In the genomic region with DNA sequence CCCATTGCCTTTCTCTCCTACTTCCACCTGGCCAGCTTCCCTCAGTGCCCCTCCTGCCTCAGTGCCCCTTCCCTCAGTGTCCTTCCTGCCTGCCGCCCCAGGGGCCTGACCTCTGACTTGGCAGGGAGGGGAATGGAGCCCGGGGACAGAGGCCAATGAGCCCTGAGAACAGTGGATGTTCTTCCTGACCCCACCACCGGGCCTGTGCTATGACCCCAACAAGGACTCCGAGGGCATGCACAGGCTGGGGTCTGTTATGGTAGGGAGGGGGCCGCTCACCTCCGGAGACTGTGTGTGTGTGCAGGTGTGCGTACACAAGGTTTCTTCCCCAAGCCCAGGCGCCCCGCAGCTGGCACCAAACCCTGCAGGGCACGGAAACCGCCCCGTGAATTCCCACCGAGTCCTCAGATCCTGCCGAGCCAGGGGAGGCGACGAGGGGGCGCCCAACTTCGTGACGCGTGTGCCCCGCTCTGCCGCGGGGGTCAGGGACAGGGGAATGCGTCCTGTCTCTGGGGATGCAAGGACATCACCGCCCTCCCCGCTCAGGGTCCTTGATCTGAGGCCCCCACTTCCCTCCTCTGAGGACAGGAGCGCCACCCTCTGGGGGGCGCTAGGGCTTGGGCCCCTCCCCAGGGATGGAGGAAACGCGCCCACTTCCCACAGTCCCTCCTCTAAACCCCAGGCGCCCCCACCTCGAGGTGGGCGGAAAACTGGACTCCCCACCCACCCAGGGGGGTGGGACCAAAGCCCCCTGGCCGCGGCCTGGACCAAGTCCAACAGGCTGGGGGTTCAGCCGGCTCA, we compare ENCODE assay signal across 1 cellular context.
A peak's percentile ranks its signal among the peaks of the same experiment; 100 is the strongest.
TF ChIP-seq lines count a peak whose summit lies in the region.

No MANE protein-coding gene starts in this region.

TF ChIP-seq in HepG2, 621 proteins besides CTCF, POLR2A, EP300 and RAD21 (continued from another document and continues in another):
- TF ChIP-seq NR2F1 (CRISPR knock-in tag; IDR thresholded peaks at IDR 0.05) (peak in 1 of 2 experiments; percentile 39; a peak in 1 of 4 replicates), HMG20B (CRISPR knock-in tag; conservative IDR thresholded peaks at IDR 0.05) (no peak), ZNF558 (CRISPR knock-in tag; IDR thresholded peaks at IDR 0.05; ENCODE audit: borderline replicate concordance) (no peak), ATF4 (CRISPR knock-in tag; IDR thresholded peaks at IDR 0.05) (no peak), ZEB1 (IDR thresholded peaks at IDR 0.05; ENCODE audit: insufficient replicate concordance, low read depth) (no peak), ZNF598 (CRISPR knock-in tag; IDR thresholded peaks at IDR 0.05; ENCODE audit: borderline replicate concordance) (no peak), POLR2G (IDR thresholded peaks at IDR 0.05; ENCODE audit: low read depth, low read length) (no peak; the same call in 1 of the 2 replicates), EZH2 (conservative IDR thresholded peaks at IDR 0.05; ENCODE audit: low read depth, low read length) (no peak), JUN (CRISPR knock-in tag; IDR thresholded peaks at IDR 0.05) (no peak), ZNF790 (CRISPR knock-in tag; IDR thresholded peaks at IDR 0.05; ENCODE audit: borderline replicate concordance) (0 out of 2 replicates have a peak, but pooled peaks have one; percentile 22), ZNF18 (CRISPR knock-in tag; IDR thresholded peaks at IDR 0.05; ENCODE audit: insufficient replicate concordance) (no peak), ZNF292 (CRISPR knock-in tag; IDR thresholded peaks at IDR 0.05; ENCODE audit: borderline replicate concordance, low read depth) (no peak), REXO4 (CRISPR knock-in tag; IDR thresholded peaks at IDR 0.05; ENCODE audit: borderline replicate concordance) (no peak), NRL (CRISPR knock-in tag; IDR thresholded peaks at IDR 0.05; ENCODE audit: borderline replicate concordance) (peak; percentile 13; the same call in 1 of the 2 replicates), ZNF777 (CRISPR knock-in tag; IDR thresholded peaks at IDR 0.05) (no peak; the same call in 1 of the 2 replicates), ARNT (IDR thresholded peaks at IDR 0.05) (no peak), CENPX (CRISPR knock-in tag; IDR thresholded peaks at IDR 0.05) (no peak), ZSCAN12 (CRISPR knock-in tag; IDR thresholded peaks at IDR 0.05) (no peak), CREBL2 (CRISPR knock-in tag; IDR thresholded peaks at IDR 0.05; ENCODE audit: borderline replicate concordance) (no peak), ZNF652 (CRISPR knock-in tag; IDR thresholded peaks at IDR 0.05; ENCODE audit: borderline replicate concordance, low read depth) (no peak), TMF1 (CRISPR knock-in tag; IDR thresholded peaks at IDR 0.05; ENCODE audit: low read depth) (no peak), SUZ12 (IDR thresholded peaks at IDR 0.05; ENCODE audit: low read depth, low read length) (no peak), LBX2 (CRISPR knock-in tag; IDR thresholded peaks at IDR 0.05; ENCODE audit: borderline replicate concordance) (no peak), STAT5B (CRISPR knock-in tag; IDR thresholded peaks at IDR 0.05) (no peak), ZNF567 (CRISPR knock-in tag; IDR thresholded peaks at IDR 0.05; ENCODE audit: borderline replicate concordance) (no peak), ETV6 (CRISPR knock-in tag; conservative IDR thresholded peaks at IDR 0.05) (no peak), REL (CRISPR knock-in tag; conservative IDR thresholded peaks at IDR 0.05) (no peak; the same call in 1 of the 2 replicates), ZBTB42 (CRISPR knock-in tag; IDR thresholded peaks at IDR 0.05) (no peak), MZF1 (CRISPR knock-in tag; IDR thresholded peaks at IDR 0.05; ENCODE audit: borderline replicate concordance) (peak; percentile 85; the same call in 1 of the 2 replicates), ZNF619 (CRISPR knock-in tag; IDR thresholded peaks at IDR 0.05) (no peak), ZNF629 (CRISPR knock-in tag; conservative IDR thresholded peaks at IDR 0.05) (no peak), ATAD3A (CRISPR knock-in tag; IDR thresholded peaks at IDR 0.05) (no peak), ZC3H13 (CRISPR knock-in tag; IDR thresholded peaks at IDR 0.05) (no peak), CENPT (CRISPR knock-in tag; IDR thresholded peaks at IDR 0.05; ENCODE audit: low read depth) (no peak), SIX1 (CRISPR knock-in tag; IDR thresholded peaks at IDR 0.05; ENCODE audit: borderline replicate concordance) (no peak), THAP9 (CRISPR knock-in tag; IDR thresholded peaks at IDR 0.05; ENCODE audit: borderline replicate concordance) (no peak)
- TF ChIP-seq, protein P1, sequence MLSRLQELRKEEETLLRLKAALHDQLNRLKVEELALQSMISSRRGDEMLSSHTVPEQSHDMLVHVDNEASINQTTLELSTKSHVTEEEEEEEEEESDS (CRISPR knock-in tag; IDR thresholded peaks at IDR 0.05; ENCODE audit: borderline replicate concordance) = no peak
- TF ChIP-seq, protein P2, sequence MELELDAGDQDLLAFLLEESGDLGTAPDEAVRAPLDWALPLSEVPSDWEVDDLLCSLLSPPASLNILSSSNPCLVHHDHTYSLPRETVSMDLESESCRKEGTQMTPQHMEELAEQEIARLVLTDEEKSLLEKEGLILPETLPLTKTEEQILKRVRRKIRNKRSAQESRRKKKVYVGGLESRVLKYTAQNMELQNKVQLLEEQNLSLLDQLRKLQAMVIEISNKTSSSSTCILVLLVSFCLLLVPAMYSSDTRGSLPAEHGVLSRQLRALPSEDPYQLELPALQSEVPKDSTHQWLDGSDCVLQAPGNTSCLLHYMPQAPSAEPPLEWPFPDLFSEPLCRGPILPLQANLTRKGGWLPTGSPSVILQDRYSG (CRISPR knock-in tag; IDR thresholded peaks at IDR 0.05) = no peak
- TF ChIP-seq, protein P3, sequence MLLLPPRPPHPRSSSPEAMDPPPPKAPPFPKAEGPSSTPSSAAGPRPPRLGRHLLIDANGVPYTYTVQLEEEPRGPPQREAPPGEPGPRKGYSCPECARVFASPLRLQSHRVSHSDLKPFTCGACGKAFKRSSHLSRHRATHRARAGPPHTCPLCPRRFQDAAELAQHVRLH (CRISPR knock-in tag; IDR thresholded peaks at IDR 0.05; ENCODE audit: borderline replicate concordance, low read depth) = no peak
- TF ChIP-seq, protein P4, sequence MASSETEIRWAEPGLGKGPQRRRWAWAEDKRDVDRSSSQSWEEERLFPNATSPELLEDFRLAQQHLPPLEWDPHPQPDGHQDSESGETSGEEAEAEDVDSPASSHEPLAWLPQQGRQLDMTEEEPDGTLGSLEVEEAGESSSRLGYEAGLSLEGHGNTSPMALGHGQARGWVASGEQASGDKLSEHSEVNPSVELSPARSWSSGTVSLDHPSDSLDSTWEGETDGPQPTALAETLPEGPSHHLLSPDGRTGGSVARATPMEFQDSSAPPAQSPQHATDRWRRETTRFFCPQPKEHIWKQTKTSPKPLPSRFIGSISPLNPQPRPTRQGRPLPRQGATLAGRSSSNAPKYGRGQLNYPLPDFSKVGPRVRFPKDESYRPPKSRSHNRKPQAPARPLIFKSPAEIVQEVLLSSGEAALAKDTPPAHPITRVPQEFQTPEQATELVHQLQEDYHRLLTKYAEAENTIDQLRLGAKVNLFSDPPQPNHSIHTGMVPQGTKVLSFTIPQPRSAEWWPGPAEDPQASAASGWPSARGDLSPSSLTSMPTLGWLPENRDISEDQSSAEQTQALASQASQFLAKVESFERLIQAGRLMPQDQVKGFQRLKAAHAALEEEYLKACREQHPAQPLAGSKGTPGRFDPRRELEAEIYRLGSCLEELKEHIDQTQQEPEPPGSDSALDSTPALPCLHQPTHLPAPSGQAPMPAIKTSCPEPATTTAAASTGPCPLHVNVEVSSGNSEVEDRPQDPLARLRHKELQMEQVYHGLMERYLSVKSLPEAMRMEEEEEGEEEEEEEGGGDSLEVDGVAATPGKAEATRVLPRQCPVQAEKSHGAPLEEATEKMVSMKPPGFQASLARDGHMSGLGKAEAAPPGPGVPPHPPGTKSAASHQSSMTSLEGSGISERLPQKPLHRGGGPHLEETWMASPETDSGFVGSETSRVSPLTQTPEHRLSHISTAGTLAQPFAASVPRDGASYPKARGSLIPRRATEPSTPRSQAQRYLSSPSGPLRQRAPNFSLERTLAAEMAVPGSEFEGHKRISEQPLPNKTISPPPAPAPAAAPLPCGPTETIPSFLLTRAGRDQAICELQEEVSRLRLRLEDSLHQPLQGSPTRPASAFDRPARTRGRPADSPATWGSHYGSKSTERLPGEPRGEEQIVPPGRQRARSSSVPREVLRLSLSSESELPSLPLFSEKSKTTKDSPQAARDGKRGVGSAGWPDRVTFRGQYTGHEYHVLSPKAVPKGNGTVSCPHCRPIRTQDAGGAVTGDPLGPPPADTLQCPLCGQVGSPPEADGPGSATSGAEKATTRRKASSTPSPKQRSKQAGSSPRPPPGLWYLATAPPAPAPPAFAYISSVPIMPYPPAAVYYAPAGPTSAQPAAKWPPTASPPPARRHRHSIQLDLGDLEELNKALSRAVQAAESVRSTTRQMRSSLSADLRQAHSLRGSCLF (CRISPR knock-in tag; IDR thresholded peaks at IDR 0.05; ENCODE audit: borderline replicate concordance) = no peak
- TF ChIP-seq, protein P5, sequence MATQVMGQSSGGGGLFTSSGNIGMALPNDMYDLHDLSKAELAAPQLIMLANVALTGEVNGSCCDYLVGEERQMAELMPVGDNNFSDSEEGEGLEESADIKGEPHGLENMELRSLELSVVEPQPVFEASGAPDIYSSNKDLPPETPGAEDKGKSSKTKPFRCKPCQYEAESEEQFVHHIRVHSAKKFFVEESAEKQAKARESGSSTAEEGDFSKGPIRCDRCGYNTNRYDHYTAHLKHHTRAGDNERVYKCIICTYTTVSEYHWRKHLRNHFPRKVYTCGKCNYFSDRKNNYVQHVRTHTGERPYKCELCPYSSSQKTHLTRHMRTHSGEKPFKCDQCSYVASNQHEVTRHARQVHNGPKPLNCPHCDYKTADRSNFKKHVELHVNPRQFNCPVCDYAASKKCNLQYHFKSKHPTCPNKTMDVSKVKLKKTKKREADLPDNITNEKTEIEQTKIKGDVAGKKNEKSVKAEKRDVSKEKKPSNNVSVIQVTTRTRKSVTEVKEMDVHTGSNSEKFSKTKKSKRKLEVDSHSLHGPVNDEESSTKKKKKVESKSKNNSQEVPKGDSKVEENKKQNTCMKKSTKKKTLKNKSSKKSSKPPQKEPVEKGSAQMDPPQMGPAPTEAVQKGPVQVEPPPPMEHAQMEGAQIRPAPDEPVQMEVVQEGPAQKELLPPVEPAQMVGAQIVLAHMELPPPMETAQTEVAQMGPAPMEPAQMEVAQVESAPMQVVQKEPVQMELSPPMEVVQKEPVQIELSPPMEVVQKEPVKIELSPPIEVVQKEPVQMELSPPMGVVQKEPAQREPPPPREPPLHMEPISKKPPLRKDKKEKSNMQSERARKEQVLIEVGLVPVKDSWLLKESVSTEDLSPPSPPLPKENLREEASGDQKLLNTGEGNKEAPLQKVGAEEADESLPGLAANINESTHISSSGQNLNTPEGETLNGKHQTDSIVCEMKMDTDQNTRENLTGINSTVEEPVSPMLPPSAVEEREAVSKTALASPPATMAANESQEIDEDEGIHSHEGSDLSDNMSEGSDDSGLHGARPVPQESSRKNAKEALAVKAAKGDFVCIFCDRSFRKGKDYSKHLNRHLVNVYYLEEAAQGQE (IDR thresholded peaks at IDR 0.05; ENCODE audit: borderline replicate concordance in 1 of 2, low read depth in 1 of 2, low read length in 2 of 2) = no peak
